In the genomic region with DNA sequence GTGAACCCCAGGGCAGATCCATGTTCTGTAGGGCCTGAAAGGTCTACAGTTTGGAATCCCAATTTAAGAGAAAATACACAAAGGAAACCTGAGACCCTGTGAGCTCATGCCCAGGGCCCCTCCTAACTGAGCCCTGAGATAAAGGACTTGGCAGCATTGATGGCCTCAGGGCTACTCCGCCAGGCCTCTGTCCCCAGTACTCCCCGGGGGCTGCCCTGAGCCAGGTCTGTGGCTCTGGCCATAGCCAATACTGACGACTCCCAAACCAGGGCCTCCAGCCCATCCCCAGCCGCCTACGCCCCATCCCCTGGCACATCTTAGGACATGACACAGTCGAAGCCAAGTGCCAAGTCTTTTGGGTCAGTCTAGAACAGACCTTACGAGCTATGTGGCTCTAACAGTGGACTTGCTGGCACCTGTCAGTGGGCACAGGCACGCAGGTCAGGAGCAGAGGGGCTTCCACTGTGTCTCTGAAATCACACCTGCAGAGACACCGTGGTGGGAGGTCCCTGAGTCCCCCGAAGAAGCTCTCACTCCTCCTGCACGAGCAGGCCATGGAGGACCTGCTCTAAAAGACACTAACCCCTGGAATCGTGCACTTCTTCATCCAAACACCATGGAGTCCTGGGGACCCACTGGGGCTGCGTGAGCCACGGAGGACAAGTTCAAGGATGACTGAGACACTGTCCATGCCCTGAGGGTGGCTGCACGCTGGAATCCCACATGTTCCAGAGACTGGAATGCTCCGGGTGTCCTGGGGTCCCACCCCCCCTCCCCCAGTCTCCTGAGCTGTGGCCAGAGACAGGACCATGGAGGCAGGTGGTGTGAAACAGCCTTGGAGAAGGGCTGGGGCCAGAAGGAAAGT, we compare ENCODE assay signal across 23 cellular contexts. TPM values are rescaled to one million over a fixed set of nuclear protein-coding genes. Genes with fewer than 3 reads are reported as not detected.
DNase-seq lines count a peak whose midpoint lies in the region; ATAC-seq and TF ChIP-seq lines count a peak whose summit lies in the region.
"Had no signal": no experiment of that assay in that cellular context is flagged by ENCODE, and none has a peak within 500 bp of the region (broad histone marks: within the 10 kb centered on the region; RNA-seq: fewer than 3 reads in every experiment).

No MANE protein-coding gene starts in this region.

- H3K4me2 ChIP-seq in neural progenitor cell, result no peak overlapping the region
- H3K4me2 ChIP-seq: BLaER1 had no signal

- H3K27ac ChIP-seq in neural progenitor cell, result no peak overlapping the region
- H3K27ac ChIP-seq: BLaER1 had no signal

- H3K36me3 Mint-ChIP-seq in WTC11 (no peaks in the 10 kb centered on the region), neural progenitor cell (peaks cover 2% of the 10 kb centered on the region)
- H3K36me3 Mint-ChIP-seq: CD4-positive, CD25-positive, alpha-beta regulatory T cell had no signal

- ATAC-seq in WTC11, result no peak
- no peak for ATAC-seq in GM19035 (IDR thresholded peaks at IDR 0.05; ENCODE audit: unreplicated experiment)
- ATAC-seq: PC-3, SK-N-SH treated with all-trans-retinoic acid at 6 μM for 48 hours had no signal

- no peaks in the 10 kb centered on the region for H3K36me3 ChIP-seq in neural progenitor cell
- H3K36me3 ChIP-seq: BLaER1 had no signal

- CTCF ChIA-PET in WTC11 (lab: Charles Lee), result interaction anchor here (0.6 to 1.3 kb wide), 2 partner anchors 84 to 210 kb away, joined by 3 read pairs; no protein-coding TSS in a partner anchor

- no peaks in the 10 kb centered on the region for H3K9me3 ChIP-seq in neural progenitor cell (ENCODE audit: low read depth)
- H3K9me3 ChIP-seq: BLaER1 had no signal

- H4K20me1 ChIP-seq in neural progenitor cell (ENCODE audit: low read depth), result no peaks in the 10 kb centered on the region
- H4K20me1 ChIP-seq: BLaER1 had no signal

- H3K4me1 Mint-ChIP-seq in WTC11 (peaks cover 22% of the 10 kb centered on the region), neural progenitor cell (peaks cover 42% of the 10 kb centered on the region)
- H3K4me1 Mint-ChIP-seq: CD4-positive, CD25-positive, alpha-beta regulatory T cell had no signal

- no peaks in the 10 kb centered on the region for H3K27me3 ChIP-seq in neural progenitor cell
- H3K27me3 ChIP-seq: BLaER1 had no signal

- peak; percentile 56 for DNase-seq in NCI-H748 (lab: John Stamatoyannopoulos, UW; ENCODE audit: unreplicated experiment)
- no peak for DNase-seq in NCI-H748 treated with DMSO at 0.1 percent for 48 hours (lab: John Stamatoyannopoulos, UW)
- no peak for DNase-seq in WTC11 (ENCODE audit: low spot score)
- peak; percentile 61 for DNase-seq in neural progenitor cell (ENCODE audit: low spot score)
- DNase-seq in NCI-H2029 treated with DMSO at 0.1 percent for 48 hours (lab: John Stamatoyannopoulos, UW), result no peak
- DNase-seq in D341Med (ENCODE audit: low spot score), result no peak
- DNase-seq: CD4-positive, CD25-positive, alpha-beta regulatory T cell; DMS53; GOT3; HCEC 1CT; KBM-7; MV-4-11; NCI-H446; NCI-H524 treated with DMSO at 0.1 percent for 48 hours; NK-92 treated with Interleukin-12 subunit alpha and Interleukin-12 subunit beta, amount 100 ng/mL, for 24 hours; PC-3 had no signal

- H3K9me3 Mint-ChIP-seq in WTC11, result no peaks in the 10 kb centered on the region
- no peaks in the 10 kb centered on the region for H3K9me3 Mint-ChIP-seq in neural progenitor cell
- H3K9me3 Mint-ChIP-seq: CD4-positive, CD25-positive, alpha-beta regulatory T cell had no signal

- H3F3A ChIP-seq in neural progenitor cell (ENCODE audit: low read depth), result peaks cover 19% of the 10 kb centered on the region

- POLR2A ChIA-PET in WTC11 (lab: Charles Lee), result interaction anchor here (0.5 kb wide), 1 partner anchor 371 kb away, joined by 3 read pairs; no protein-coding TSS in a partner anchor

- no peak overlapping the region for H2AFZ ChIP-seq in neural progenitor cell (replicated peaks)

- H3K27me3 Mint-ChIP-seq in WTC11 (ENCODE audit: low read depth), result no peaks in the 10 kb centered on the region
- H3K27me3 Mint-ChIP-seq in neural progenitor cell (ENCODE audit: insufficient read depth, low read depth), result peaks cover 7% of the 10 kb centered on the region

- H3K4me3 Mint-ChIP-seq in WTC11, result no peak overlapping the region
- no peak overlapping the region for H3K4me3 Mint-ChIP-seq in neural progenitor cell
- H3K4me3 Mint-ChIP-seq: CD4-positive, CD25-positive, alpha-beta regulatory T cell had no signal

- H3K9ac ChIP-seq in neural progenitor cell, result no peak overlapping the region
- H3K9ac ChIP-seq: BLaER1 had no signal

- H3K4me1 ChIP-seq in neural progenitor cell, result peaks cover 42% of the 10 kb centered on the region

- no peaks in the 10 kb centered on the region for H3K79me2 ChIP-seq in neural progenitor cell (ENCODE audit: low read depth)

- TF ChIP-seq CTCF in WTC11 (IDR thresholded peaks at IDR 0.05), result no peak
- TF ChIP-seq CTCF in neural progenitor cell (IDR thresholded peaks at IDR 0.05), result no peak

- peak overlapping the region; percentile 60; the same call in 1 of the 2 replicates for H3K27ac Mint-ChIP-seq in WTC11
- H3K27ac Mint-ChIP-seq in neural progenitor cell, result no peak overlapping the region
- H3K27ac Mint-ChIP-seq: CD4-positive, CD25-positive, alpha-beta regulatory T cell had no signal

- no peak overlapping the region for H3K4me3 ChIP-seq in neural progenitor cell
- H3K4me3 ChIP-seq: BLaER1 had no signal

TF ChIP-seq in WTC11, 78 proteins besides CTCF, POLR2A, EP300 and RAD21:
- TF ChIP-seq JAZF1 (CRISPR knock-in tag; IDR thresholded peaks at IDR 0.05) (no peak), SOX15 (CRISPR knock-in tag; IDR thresholded peaks at IDR 0.05) (no peak), ZNF263 (CRISPR knock-in tag; IDR thresholded peaks at IDR 0.05; ENCODE audit: low read depth) (no peak), ELF4 (CRISPR knock-in tag; IDR thresholded peaks at IDR 0.05; ENCODE audit: low read depth) (no peak), NFYB (CRISPR knock-in tag; conservative IDR thresholded peaks at IDR 0.05; ENCODE audit: low read depth) (no peak), RORB (CRISPR knock-in tag; IDR thresholded peaks at IDR 0.05) (no peak)
- TF ChIP-seq, protein P1, sequence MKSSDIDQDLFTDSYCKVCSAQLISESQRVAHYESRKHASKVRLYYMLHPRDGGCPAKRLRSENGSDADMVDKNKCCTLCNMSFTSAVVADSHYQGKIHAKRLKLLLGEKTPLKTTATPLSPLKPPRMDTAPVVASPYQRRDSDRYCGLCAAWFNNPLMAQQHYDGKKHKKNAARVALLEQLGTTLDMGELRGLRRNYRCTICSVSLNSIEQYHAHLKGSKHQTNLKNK (CRISPR knock-in tag; IDR thresholded peaks at IDR 0.05), result no peak
- TF ChIP-seq, protein P2, sequence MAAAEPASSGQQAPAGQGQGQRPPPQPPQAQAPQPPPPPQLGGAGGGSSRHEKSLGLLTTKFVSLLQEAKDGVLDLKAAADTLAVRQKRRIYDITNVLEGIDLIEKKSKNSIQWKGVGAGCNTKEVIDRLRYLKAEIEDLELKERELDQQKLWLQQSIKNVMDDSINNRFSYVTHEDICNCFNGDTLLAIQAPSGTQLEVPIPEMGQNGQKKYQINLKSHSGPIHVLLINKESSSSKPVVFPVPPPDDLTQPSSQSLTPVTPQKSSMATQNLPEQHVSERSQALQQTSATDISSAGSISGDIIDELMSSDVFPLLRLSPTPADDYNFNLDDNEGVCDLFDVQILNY (CRISPR knock-in tag; IDR thresholded peaks at IDR 0.05), result no peak
- TF ChIP-seq, protein P3, sequence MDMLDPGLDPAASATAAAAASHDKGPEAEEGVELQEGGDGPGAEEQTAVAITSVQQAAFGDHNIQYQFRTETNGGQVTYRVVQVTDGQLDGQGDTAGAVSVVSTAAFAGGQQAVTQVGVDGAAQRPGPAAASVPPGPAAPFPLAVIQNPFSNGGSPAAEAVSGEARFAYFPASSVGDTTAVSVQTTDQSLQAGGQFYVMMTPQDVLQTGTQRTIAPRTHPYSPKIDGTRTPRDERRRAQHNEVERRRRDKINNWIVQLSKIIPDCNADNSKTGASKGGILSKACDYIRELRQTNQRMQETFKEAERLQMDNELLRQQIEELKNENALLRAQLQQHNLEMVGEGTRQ (CRISPR knock-in tag; IDR thresholded peaks at IDR 0.05), result no peak
TF ChIP-seq in WTC11: peak in this region for 0.

RNA-seq across cellular contexts. Expression of a gene that starts 40.2 kb away (rescaled TPM):
- total RNA-seq in WTC11 (2021) (0.15 to 0.16 TPM in 2 of 3 replicates, not detected in the other), neural progenitor cell (ENCODE audit: low replicate concordance) (1.0 and 3.1 TPM in 2 replicates)
- total RNA-seq: A172; CD4-positive, CD25-positive, alpha-beta regulatory T cell; Daoy; LHCN-M2; MCF 10A; PC-3 had no signal

Comparison
In these comparisons a context has a peak if more than half of its experiments do, and no peak if none do; other contexts are left out.
1. DNase-seq: peak in NCI-H748 (single experiment) and neural progenitor cell (single experiment); none in NCI-H748 treated with DMSO at 0.1 percent for 48 hours (single experiment), WTC11 (single experiment), NCI-H2029 treated with DMSO at 0.1 percent for 48 hours (single experiment) and D341Med (single experiment).